Comparison of ENCODE assay signal across 8 cellular contexts in the genomic region with DNA sequence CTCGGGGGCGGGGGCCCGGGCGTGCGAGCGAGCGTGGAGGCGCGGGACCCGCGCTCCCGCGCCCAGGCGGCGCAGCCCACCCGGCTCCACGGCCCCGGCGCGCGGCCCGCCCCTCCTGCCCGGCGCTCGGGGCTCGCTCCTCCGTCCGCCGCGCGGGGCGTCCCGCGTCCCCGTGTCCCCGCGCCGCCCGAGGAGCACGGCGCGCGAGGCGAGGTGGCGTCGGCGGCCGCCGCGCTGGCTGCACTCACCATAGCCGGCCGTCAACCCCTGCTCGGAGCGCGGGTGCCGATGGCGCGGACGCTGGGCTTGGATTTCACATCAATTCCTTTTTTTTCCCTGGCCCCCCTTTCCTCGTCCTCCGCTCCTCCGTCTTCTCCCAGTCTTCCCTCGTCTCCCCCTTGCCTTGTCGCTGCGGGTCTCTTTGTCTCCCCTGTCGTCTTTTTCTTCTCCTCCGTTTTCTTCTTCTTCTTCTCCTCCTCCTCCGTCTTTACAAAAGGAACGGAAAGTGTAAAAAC. TPM values are rescaled to one million over a fixed set of nuclear protein-coding genes. Genes with fewer than 3 reads are reported as not detected.
DNase-seq lines count a peak whose midpoint lies in the region; ATAC-seq and TF ChIP-seq lines count a peak whose summit lies in the region.

No MANE protein-coding gene starts in this region.

- peak overlapping the region; percentile 93 for H2AFZ ChIP-seq in neural progenitor cell (replicated peaks)

- peaks cover 40% of the 10 kb centered on the region for H4K20me1 ChIP-seq in neural progenitor cell (ENCODE audit: low read depth)

- no peaks in the 10 kb centered on the region for H3K36me3 Mint-ChIP-seq in neural progenitor cell

- peak overlapping the region; percentile 76 for H3K4me3 ChIP-seq in SJSA1
- peak overlapping the region; percentile 64 for H3K4me3 ChIP-seq in epithelial cell of proximal tubule (ENCODE audit: low read depth, low read length)
- H3K4me3 ChIP-seq in neural progenitor cell: peak overlapping the region; percentile 83

- H3K9me3 ChIP-seq in SJSA1 (replicated peaks) (no peaks in the 10 kb centered on the region), neural progenitor cell (ENCODE audit: low read depth) (no peaks in the 10 kb centered on the region)

- H3K27ac ChIP-seq in SJSA1 (peak overlapping the region; percentile 90), neural progenitor cell (no peak overlapping the region)

- no peak for TF ChIP-seq CTCF in epithelial cell of proximal tubule (conservative IDR thresholded peaks at IDR 0.05; ENCODE audit: low read depth, low read length)
- no peak for TF ChIP-seq CTCF in neural progenitor cell (IDR thresholded peaks at IDR 0.05)

- H3K27me3 Mint-ChIP-seq in neural progenitor cell (ENCODE audit: insufficient read depth, low read depth): peaks cover 14% of the 10 kb centered on the region

- peaks cover 27% of the 10 kb centered on the region for H3K79me2 ChIP-seq in neural progenitor cell (ENCODE audit: low read depth)

- peak overlapping the region; percentile 100 for H3K4me2 ChIP-seq in neural progenitor cell

- no peaks in the 10 kb centered on the region for H3K27me3 ChIP-seq in SJSA1 (replicated peaks)
- H3K27me3 ChIP-seq in neural progenitor cell: peaks cover 89% of the 10 kb centered on the region

- H3K36me3 ChIP-seq in SJSA1 (peaks cover 42% of the 10 kb centered on the region), neural progenitor cell (no peaks in the 10 kb centered on the region)

- H3F3A ChIP-seq in neural progenitor cell (ENCODE audit: low read depth): peaks cover 66% of the 10 kb centered on the region

- H3K4me3 Mint-ChIP-seq in neural progenitor cell: peak overlapping the region; percentile 94

- H3K9me3 Mint-ChIP-seq in neural progenitor cell: peaks cover 2% of the 10 kb centered on the region

- ATAC-seq in GM18858 (IDR thresholded peaks at IDR 0.05; ENCODE audit: unreplicated experiment) (no peak), GM19035 (IDR thresholded peaks at IDR 0.05; ENCODE audit: unreplicated experiment) (no peak)

- H3K27ac Mint-ChIP-seq in neural progenitor cell: peak overlapping the region; percentile 5

- H3K9ac ChIP-seq in neural progenitor cell: no peak overlapping the region

- DNase-seq in DMS 273 (lab: John Stamatoyannopoulos, UW; ENCODE audit: unreplicated experiment) (peak; percentile 64), DMS 273 treated with DMSO at 0.1 percent for 48 hours (lab: John Stamatoyannopoulos, UW) (no peak), SJSA1 (ENCODE audit: low read depth in 1 of 2, low spot score in 2 of 2) (no peak), epithelial cell of proximal tubule (ENCODE audit: low read depth) (no peak), neural progenitor cell (ENCODE audit: low spot score) (peak; percentile 58), dedifferentiated amniotic fluid mesenchymal stem cell (ENCODE audit: extremely low spot score) (no peak)

- peaks cover 45% of the 10 kb centered on the region for H3K4me1 Mint-ChIP-seq in neural progenitor cell

- H3K4me1 ChIP-seq in SJSA1 (replicated peaks): peaks cover 36% of the 10 kb centered on the region
- peaks cover 43% of the 10 kb centered on the region for H3K4me1 ChIP-seq in neural progenitor cell

RNA-seq across cellular contexts. Expression of a gene that starts 0.5 kb away (rescaled TPM):
- total RNA-seq in SJSA1 (2014; rRNA removed; shearing (Covaris generic)): 49.3 and 56.4 TPM in 2 replicates
- 1.7 and 3.5 TPM in 2 replicates for total RNA-seq in epithelial cell of proximal tubule
- 23.0 and 24.5 TPM in 2 replicates for total RNA-seq in neural progenitor cell (ENCODE audit: low replicate concordance)

Comparison
In these comparisons a context has a peak if more than half of its experiments do, and no peak if none do; other contexts are left out.
1. DNase-seq: peak in DMS 273 (single experiment) and neural progenitor cell (single experiment); none in DMS 273 treated with DMSO at 0.1 percent for 48 hours (single experiment), SJSA1 (0 of 2), epithelial cell of proximal tubule (single experiment) and dedifferentiated amniotic fluid mesenchymal stem cell (single experiment).
2. Peak in every context shown above with its lines, with median percentiles within 50 percentile points of each other: H3K4me3 ChIP-seq.